Comparison of ENCODE assay signal across 15 cellular contexts in the genomic region with DNA sequence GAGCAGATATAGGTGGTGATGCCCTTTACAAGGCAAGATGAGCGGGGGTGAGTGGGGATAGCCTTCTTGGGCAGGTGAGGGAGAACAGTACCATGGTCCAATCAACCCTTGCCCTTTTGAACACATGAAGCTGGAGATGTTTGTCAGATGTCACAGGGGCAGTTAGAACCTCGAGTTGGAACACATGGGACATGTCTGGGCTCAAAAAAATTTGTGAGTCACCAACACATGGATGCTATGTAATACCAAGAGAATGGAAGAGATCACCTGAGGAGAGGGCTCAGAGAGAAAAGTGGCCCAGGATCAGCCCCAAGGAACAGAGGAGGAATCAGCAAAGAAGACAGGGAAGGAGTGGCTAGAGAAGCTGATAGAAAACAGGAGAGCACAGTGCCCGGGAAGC. TPM values are rescaled to one million over a fixed set of nuclear protein-coding genes. Genes with fewer than 3 reads are reported as not detected.
A peak's percentile ranks its signal among the peaks of the same experiment; 100 is the strongest.
DNase-seq lines count a peak whose midpoint lies in the region; ATAC-seq and TF ChIP-seq lines count a peak whose summit lies in the region.
"Had no signal": no experiment of that assay in that cellular context is flagged by ENCODE, and none has a peak within 500 bp of the region (broad histone marks: within the 10 kb centered on the region; RNA-seq: fewer than 3 reads in every experiment).

No MANE protein-coding gene starts in this region.

- H2BK12ac ChIP-seq in mesenchymal stem cell (ENCODE audit: low read length in 2 of 2), result no peak overlapping the region

- no peak overlapping the region for H3K23ac ChIP-seq in mesenchymal stem cell (ENCODE audit: low read length in 2 of 2)

- H2AK5ac ChIP-seq in mesenchymal stem cell (ENCODE audit: low read length, severe bottlenecking), result no peak overlapping the region

- peaks cover 75% of the 10 kb centered on the region for H3K36me3 Mint-ChIP-seq in stimulated activated naive CD8-positive, alpha-beta T cell treated with anti-CD3 and anti-CD28 coated beads, Interleukin-15, Interleukin-2, amounts not matched to agents 100 ng/mL and 50 ng/mL, for 24 hours (ENCODE audit: low read depth)
- peaks cover 58% of the 10 kb centered on the region for H3K36me3 Mint-ChIP-seq in brain
- H3K36me3 Mint-ChIP-seq in naive thymus-derived CD4-positive, alpha-beta T cell, result peaks cover 16 to 59% (median 32%) of the 10 kb centered on the region in 5 donors
- H3K36me3 Mint-ChIP-seq in GM23338 (ENCODE audit: low read depth), result peaks cover 59% of the 10 kb centered on the region

- H4K91ac ChIP-seq in mesenchymal stem cell (ENCODE audit: low read length), result no peak overlapping the region

- H3K27me3 Mint-ChIP-seq in stimulated activated naive CD8-positive, alpha-beta T cell treated with anti-CD3 and anti-CD28 coated beads, Interleukin-15, Interleukin-2, amounts not matched to agents 100 ng/mL and 50 ng/mL, for 24 hours, result no peaks in the 10 kb centered on the region
- H3K27me3 Mint-ChIP-seq in brain, result no peaks in the 10 kb centered on the region
- H3K27me3 Mint-ChIP-seq in naive thymus-derived CD4-positive, alpha-beta T cell, result no peaks in the 10 kb centered on the region
- H3K27me3 Mint-ChIP-seq in GM23338 (ENCODE audit: insufficient read depth, low read depth, poor library complexity), result peaks cover 14% of the 10 kb centered on the region

- peak overlapping the region; percentile 54 for H3K27ac Mint-ChIP-seq in stimulated activated naive CD8-positive, alpha-beta T cell treated with anti-CD3 and anti-CD28 coated beads, Interleukin-15, Interleukin-2, amounts not matched to agents 100 ng/mL and 50 ng/mL, for 24 hours
- peak overlapping the region in 4 of 5 experiments; percentile 30 to 85 (median 48) for H3K27ac Mint-ChIP-seq in brain
- peak overlapping the region in 7 of 9 donors; percentile 14 to 68 (median 52) for H3K27ac Mint-ChIP-seq in naive thymus-derived CD4-positive, alpha-beta T cell
- H3K27ac Mint-ChIP-seq in GM23338, result no peak overlapping the region

- H3K79me2 ChIP-seq in GM23338 (replicated peaks; ENCODE audit: insufficient read depth), result peaks cover 13% of the 10 kb centered on the region; the same call in 1 of the 2 replicates

- no peak overlapping the region for H3K27ac ChIP-seq in naive thymus-derived CD4-positive, alpha-beta T cell (ENCODE audit: low read depth, low read length)
- H3K27ac ChIP-seq in mesenchymal stem cell (ENCODE audit: low read length, poor library complexity, severe bottlenecking) (no peak overlapping the region), GM23338 (ENCODE audit: low read depth) (no peak overlapping the region)

- no peaks in the 10 kb centered on the region for H3K9me3 Mint-ChIP-seq in stimulated activated naive CD8-positive, alpha-beta T cell treated with anti-CD3 and anti-CD28 coated beads, Interleukin-15, Interleukin-2, amounts not matched to agents 100 ng/mL and 50 ng/mL, for 24 hours
- peaks cover 0 to 5% (median 0%) of the 10 kb centered on the region in 5 experiments for H3K9me3 Mint-ChIP-seq in brain
- peaks cover 0 to 3% (median 0%) of the 10 kb centered on the region in 11 donors for H3K9me3 Mint-ChIP-seq in naive thymus-derived CD4-positive, alpha-beta T cell
- H3K9me3 Mint-ChIP-seq in GM23338, result no peaks in the 10 kb centered on the region; the same call in 2 of the 3 replicates

- no peaks in the 10 kb centered on the region; the same call in 1 of the 2 replicates for H4K20me1 ChIP-seq in GM23338 (replicated peaks; ENCODE audit: insufficient read depth)

- intact Hi-C loops in naive thymus-derived CD4-positive, alpha-beta T cell (cut with micrococcal nuclease), result no loop called here

- no peaks in the 10 kb centered on the region for H3K9me3 ChIP-seq in naive thymus-derived CD4-positive, alpha-beta T cell (ENCODE audit: control insufficient read depth in 2 of 3, low read length in 3 of 3)
- peaks cover 4% of the 10 kb centered on the region for H3K9me3 ChIP-seq in mesenchymal stem cell (ENCODE audit: control insufficient read depth, low read length)

- no peak overlapping the region for H3K14ac ChIP-seq in mesenchymal stem cell (ENCODE audit: low read length in 2 of 2)

- H3K9me2 ChIP-seq in GM23338 (ENCODE audit: insufficient read depth), result no peaks in the 10 kb centered on the region

- POLR2A ChIA-PET in naive thymus-derived CD4-positive, alpha-beta T cell (lab: Charles Lee), result interaction anchor here (1.1 to 2.4 kb wide), 2 partner anchors 13 to 16 kb away, joined by 5 to 11 read pairs; no protein-coding TSS in a partner anchor

- H3K9ac ChIP-seq in mesenchymal stem cell (ENCODE audit: low read length), result no peak overlapping the region

- H3K36me3 ChIP-seq in naive thymus-derived CD4-positive, alpha-beta T cell (ENCODE audit: control insufficient read depth in 2 of 3, insufficient read depth in 3 of 3, low read length in 3 of 3), result peaks cover 5 to 65% (median 7%) of the 10 kb centered on the region in 3 experiments
- H3K36me3 ChIP-seq in mesenchymal stem cell (ENCODE audit: control insufficient read depth in 1 of 2, insufficient read depth in 2 of 2, low read depth in 1 of 2, low read length in 2 of 2) (peaks cover 59 to 64% of the 10 kb centered on the region in 2 experiments), GM23338 (ENCODE audit: insufficient read depth) (peaks cover 9% of the 10 kb centered on the region)

- CTCF ChIA-PET in naive thymus-derived CD4-positive, alpha-beta T cell (lab: Charles Lee), result no interaction called here

- no peak overlapping the region for H3K4me2 ChIP-seq in mesenchymal stem cell (ENCODE audit: low read length, poor library complexity, severe bottlenecking)
- no peak overlapping the region for H3K4me2 ChIP-seq in GM23338

- no peak overlapping the region for H3K4ac ChIP-seq in mesenchymal stem cell (ENCODE audit: low read depth in 1 of 2, low read length in 2 of 2)

- no peak for DNase-seq in stimulated activated naive CD8-positive, alpha-beta T cell treated with anti-CD3 and anti-CD28 coated beads, Interleukin-15, Interleukin-2, amounts not matched to agents 100 U/mL and 50 U/mL, for 24 hours
- DNase-seq in naive thymus-derived CD4-positive, alpha-beta T cell, result no peak
- DNase-seq in mesenchymal stem cell (no peak), GM23338 (ENCODE audit: low spot score) (no peak), NCI-H69 (lab: John Stamatoyannopoulos, UW) (no peak)
- DNase-seq: NCI-H1417, NCI-H2171 treated with DMSO at 0.1 percent for 48 hours, nucleus accumbens had no signal

- TF ChIP-seq CTCF in brain (conservative IDR thresholded peaks at IDR 0.05) (no peak), GM23338 (conservative IDR thresholded peaks at IDR 0.05; ENCODE audit: low read depth in 2 of 2) (no peak)

- H3K4me3 ChIP-seq in naive thymus-derived CD4-positive, alpha-beta T cell (ENCODE audit: low read length), result no peak overlapping the region
- H3K4me3 ChIP-seq in mesenchymal stem cell (ENCODE audit: insufficient read depth in 1 of 2, low read depth in 1 of 2, low read length in 2 of 2) (no peak overlapping the region), GM23338 (no peak overlapping the region)
- H3K4me3 ChIP-seq: GM12878 had no signal

- no peak overlapping the region for H2AFZ ChIP-seq in mesenchymal stem cell (ENCODE audit: low read depth, low read length)
- H2AFZ ChIP-seq in GM23338, result no peak overlapping the region

- peaks cover 5% of the 10 kb centered on the region for H3F3A ChIP-seq in GM23338 (replicated peaks; ENCODE audit: low read depth)

- H3K4me1 ChIP-seq in naive thymus-derived CD4-positive, alpha-beta T cell (ENCODE audit: control insufficient read depth in 2 of 2, insufficient read depth in 2 of 2, low read length in 2 of 2), result peaks cover 20% of the 10 kb centered on the region in 2 donors
- H3K4me1 ChIP-seq in mesenchymal stem cell (ENCODE audit: control insufficient read depth, insufficient read depth, low read depth, low read length), result peaks cover 33% of the 10 kb centered on the region
- H3K4me1 ChIP-seq in GM23338 (ENCODE audit: insufficient read depth), result peaks cover 24% of the 10 kb centered on the region; the same call in 1 of the 2 replicates

- 93% methylated on average over 3 of the region's 3 CpGs for WGBS in mesenchymal stem cell

- H3K4me3 Mint-ChIP-seq in stimulated activated naive CD8-positive, alpha-beta T cell treated with anti-CD3 and anti-CD28 coated beads, Interleukin-15, Interleukin-2, amounts not matched to agents 100 ng/mL and 50 ng/mL, for 24 hours, result no peak overlapping the region
- H3K4me3 Mint-ChIP-seq in brain (peak overlapping the region in 1 of 5 experiments; percentile 72), GM23338 (no peak overlapping the region)
- peak overlapping the region in 5 of 10 donors; percentile 5 to 74 (median 34) for H3K4me3 Mint-ChIP-seq in naive thymus-derived CD4-positive, alpha-beta T cell

- no peak overlapping the region for H2BK5ac ChIP-seq in mesenchymal stem cell (ENCODE audit: low read depth, low read length, poor library complexity, severe bottlenecking)

- H3K27me3 ChIP-seq in naive thymus-derived CD4-positive, alpha-beta T cell (ENCODE audit: control insufficient read depth in 2 of 2, insufficient read depth in 2 of 2, low read length in 2 of 2), result no peaks in the 10 kb centered on the region
- no peaks in the 10 kb centered on the region for H3K27me3 ChIP-seq in mesenchymal stem cell (ENCODE audit: control insufficient read depth in 1 of 2, insufficient read depth in 1 of 2, low read length in 2 of 2)
- no peaks in the 10 kb centered on the region for H3K27me3 ChIP-seq in GM23338 (ENCODE audit: insufficient read depth)

- ATAC-seq in stimulated activated naive CD8-positive, alpha-beta T cell treated with anti-CD3 and anti-CD28 coated beads, Interleukin-15, Interleukin-2, amounts not matched to agents 100 U/mL and 50 U/mL, for 24 hours, result no peak
- no peak for ATAC-seq in naive thymus-derived CD4-positive, alpha-beta T cell
- no peak for ATAC-seq in GM23338
- ATAC-seq: GM12878, right cardiac atrium had no signal

- no peak overlapping the region for H4K8ac ChIP-seq in mesenchymal stem cell (ENCODE audit: low read length)

- peaks cover 46% of the 10 kb centered on the region for H3K4me1 Mint-ChIP-seq in stimulated activated naive CD8-positive, alpha-beta T cell treated with anti-CD3 and anti-CD28 coated beads, Interleukin-15, Interleukin-2, amounts not matched to agents 100 ng/mL and 50 ng/mL, for 24 hours (ENCODE audit: low read depth)
- H3K4me1 Mint-ChIP-seq in brain, result peaks cover 34% of the 10 kb centered on the region
- peaks cover 47 to 69% (median 57%) of the 10 kb centered on the region in 7 donors for H3K4me1 Mint-ChIP-seq in naive thymus-derived CD4-positive, alpha-beta T cell
- peaks cover 33% of the 10 kb centered on the region for H3K4me1 Mint-ChIP-seq in GM23338

- no peak overlapping the region for H2BK120ac ChIP-seq in mesenchymal stem cell (ENCODE audit: low read depth, low read length)

- peaks cover 65% of the 10 kb centered on the region for H3K79me1 ChIP-seq in mesenchymal stem cell (replicated peaks; ENCODE audit: low read length, poor library complexity, severe bottlenecking)

- no peak overlapping the region for H3K18ac ChIP-seq in mesenchymal stem cell (ENCODE audit: low read depth in 1 of 2, low read length in 2 of 2)

- H2BK15ac ChIP-seq in mesenchymal stem cell (ENCODE audit: low read depth, poor library complexity, severe bottlenecking), result no peak overlapping the region

RNA-seq across cellular contexts. Expression of a gene that starts 4.7 kb away (rescaled TPM):
- polyA plus RNA-seq in brain (ENCODE audit: insufficient read depth, low read depth, low replicate concordance), result 8.0 TPM
- total RNA-seq in naive thymus-derived CD4-positive, alpha-beta T cell, result 100 to 1,000 TPM; 107 to 265 (median 176) TPM
- 10 to 100 TPM; 38.8 to 50.2 TPM for polyA plus RNA-seq in naive thymus-derived CD4-positive, alpha-beta T cell
- 14.7 TPM for polyA plus RNA-seq in mesenchymal stem cell (2013, experiment 1 of 2)
- 13.6 TPM for polyA plus RNA-seq in mesenchymal stem cell (2013, experiment 2 of 2)
- 12.4 and 15.9 TPM in 2 replicates for total RNA-seq in GM23338 (2014; rRNA removed; shearing (Covaris generic))
- polyA plus RNA-seq in GM23338 (2016; fragmentation: Nextera tagmentation; extraction: Ambion mirVana), result 17.8 and 20.8 TPM in 2 replicates

RNA-seq across cellular contexts. Expression of a gene that starts 23.6 kb away (rescaled TPM):
- 221 TPM for polyA plus RNA-seq in brain (ENCODE audit: insufficient read depth, low read depth, low replicate concordance)
- 100 to 1,000 TPM in 1 of 5 experiments, 10 to 100 TPM in 4; 68.9 to 197 (median 82.6) TPM for total RNA-seq in naive thymus-derived CD4-positive, alpha-beta T cell
- 10 to 100 TPM; 40.6 to 62.4 TPM for polyA plus RNA-seq in naive thymus-derived CD4-positive, alpha-beta T cell
- polyA plus RNA-seq in mesenchymal stem cell (2013, experiment 1 of 2), result 114 TPM
- 110 TPM for polyA plus RNA-seq in mesenchymal stem cell (2013, experiment 2 of 2)
- total RNA-seq in GM23338 (2014; rRNA removed; shearing (Covaris generic)), result 304 and 345 TPM in 2 replicates
- polyA plus RNA-seq in GM23338 (2016; fragmentation: Nextera tagmentation; extraction: Ambion mirVana), result 579 and 599 TPM in 2 replicates

RNA-seq across cellular contexts. Expression of a gene that starts 40.8 kb away (rescaled TPM):
- polyA plus RNA-seq in brain (ENCODE audit: insufficient read depth, low read depth, low replicate concordance) (not detected), GM23338 (2016; fragmentation: Nextera tagmentation; extraction: Ambion mirVana) (not detected in 2 replicates)
- not detected for total RNA-seq in naive thymus-derived CD4-positive, alpha-beta T cell
- polyA plus RNA-seq in naive thymus-derived CD4-positive, alpha-beta T cell, result not detected
- polyA plus RNA-seq in mesenchymal stem cell (2013, experiment 1 of 2), result not detected
- polyA plus RNA-seq in mesenchymal stem cell (2013, experiment 2 of 2), result not detected
- total RNA-seq in GM23338 (2014; rRNA removed; shearing (Covaris generic)), result 0.07 and 0.08 TPM in 2 replicates
- total RNA-seq: GM12878, kidney epithelial cell, right cardiac atrium, RPMI7951 had no signal
- polyA plus RNA-seq: fibroblast of lung, right cardiac atrium had no signal
